ENCODE assay signal across 8 cellular contexts in the genomic region with DNA sequence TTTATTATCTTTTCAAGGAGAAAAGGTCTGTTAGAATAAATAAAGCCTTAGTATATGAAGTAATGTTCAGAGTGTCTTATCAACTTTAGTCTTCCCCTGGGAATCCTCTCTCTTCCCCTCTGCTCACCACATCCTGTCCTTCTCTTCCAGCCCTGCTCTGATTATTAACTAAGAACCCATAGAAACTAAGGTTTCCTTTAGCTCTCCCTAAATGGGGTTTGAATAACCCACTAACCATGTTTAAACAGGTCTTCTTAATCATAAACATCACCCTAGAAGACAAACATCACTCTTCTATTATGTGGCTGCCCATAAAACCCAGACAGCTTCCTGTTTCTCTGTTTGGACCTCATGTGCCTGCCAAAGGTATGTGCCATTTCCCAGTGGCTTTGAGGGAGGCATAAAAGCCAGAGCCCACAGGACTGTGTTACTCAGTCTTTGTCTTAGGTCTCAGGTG. TPM values are rescaled to one million over a fixed set of nuclear protein-coding genes. Genes with fewer than 3 reads are reported as not detected.
DNase-seq lines count a peak whose midpoint lies in the region; ATAC-seq, FAIRE-seq and TF ChIP-seq lines count a peak whose summit lies in the region.

No MANE protein-coding gene starts in this region.

- no peak overlapping the region for H2AK5ac ChIP-seq in neuronal stem cell (ENCODE audit: low read depth, low read length)

- no peak overlapping the region for H3K4me2 ChIP-seq in HepG2 (ENCODE audit: low read depth, low read length)
- H3K4me2 ChIP-seq in neuronal stem cell (ENCODE audit: insufficient read depth, low read length, poor library complexity, severe bottlenecking) = no peak overlapping the region

- no peaks in the 10 kb centered on the region for H3K79me1 ChIP-seq in neuronal stem cell (ENCODE audit: low read depth, low read length)

- no peaks in the 10 kb centered on the region for H3K9me3 ChIP-seq in HepG2 (ENCODE audit: low read length)
- H3K9me3 ChIP-seq in neuronal stem cell (replicated peaks in 1 of 2; ENCODE audit: control insufficient read depth in 2 of 2, insufficient read depth in 1 of 2, low read depth in 1 of 2, low read length in 2 of 2) = peaks cover 0 to 2% of the 10 kb centered on the region in 2 donors

- in situ Hi-C loops in T47D (cut with HindIII; ENCODE audit: low pct_unique_long_range_greater_than_20kb, low sequenced_read_pairs) (no loop called here), astrocyte of the spinal cord (cut with HindIII; ENCODE audit: low sequenced_read_pairs) (no loop called here), HepG2 (cut with HindIII; ENCODE audit: extremely low pct_ligation_motif_present, low pct_unique_long_range_greater_than_20kb) (no loop called here)

- no peaks in the 10 kb centered on the region for H3K79me2 ChIP-seq in HepG2 (ENCODE audit: insufficient read depth, low read length)

- no peak overlapping the region for H2BK12ac ChIP-seq in neuronal stem cell (ENCODE audit: low read length)

- BruUV-seq in MCF 10A (replicated peaks; lab: Mats Ljungman, UMichigan) (no TSS peak), HepG2 (replicated peaks; lab: Mats Ljungman, UMichigan) (no TSS peak)

- H3K27me3 ChIP-seq in HepG2 (ENCODE audit: control insufficient read depth in 1 of 2, insufficient read depth in 2 of 2, low read length in 2 of 2) (no peaks in the 10 kb centered on the region; a peak in 1 of 5 replicates), neuronal stem cell (ENCODE audit: control insufficient read depth in 3 of 3, insufficient read depth in 3 of 3, low read depth in 1 of 3, low read length in 3 of 3) (peaks cover 0 to 2% (median 0%) of the 10 kb centered on the region in 3 experiments)

- no peaks in the 10 kb centered on the region for H3K36me3 ChIP-seq in HepG2 (replicated peaks in 1 of 2; ENCODE audit: control insufficient read depth in 1 of 2, insufficient read depth in 2 of 2, low read length in 2 of 2)
- H3K36me3 ChIP-seq in neuronal stem cell (replicated peaks in 1 of 2; ENCODE audit: control insufficient read depth in 2 of 2, insufficient read depth in 2 of 2, low read length in 2 of 2) = no peaks in the 10 kb centered on the region

- H3K14ac ChIP-seq in neuronal stem cell (ENCODE audit: low read length) = no peak overlapping the region

- no peak overlapping the region for H2BK120ac ChIP-seq in neuronal stem cell (ENCODE audit: low read depth, low read length)

- H3K23ac ChIP-seq in neuronal stem cell (ENCODE audit: low read depth, low read length, poor library complexity) = no peak overlapping the region

- H4K8ac ChIP-seq in neuronal stem cell (ENCODE audit: low read depth, low read length) = no peak overlapping the region

- no peaks in the 10 kb centered on the region for H3K4me1 ChIP-seq in HepG2 (ENCODE audit: insufficient read depth, low read length)
- H3K4me1 ChIP-seq in neuronal stem cell (ENCODE audit: control insufficient read depth in 2 of 2, insufficient read depth in 1 of 2, low read depth in 1 of 2, low read length in 2 of 2) = no peaks in the 10 kb centered on the region

- TF ChIP-seq CTCF in MCF 10A (IDR thresholded peaks at IDR 0.05; ENCODE audit: unreplicated experiment) = no peak
- TF ChIP-seq CTCF in astrocyte of the spinal cord (IDR thresholded peaks at IDR 0.05; ENCODE audit: low read depth, low read length) = no peak
- TF ChIP-seq CTCF in HepG2 (CRISPR knock-in tag; IDR thresholded peaks at IDR 0.05) = no peak

- no peaks in the 10 kb centered on the region for H4K20me1 ChIP-seq in HepG2 (ENCODE audit: insufficient read depth, low read length)

- no peak overlapping the region for H3K4me3 Mint-ChIP-seq in MCF 10A (ENCODE audit: unreplicated experiment)

- H2BK15ac ChIP-seq in neuronal stem cell (ENCODE audit: low read length) = no peak overlapping the region

- CTCF ChIA-PET in MCF 10A (lab: Yijun Ruan, JAX) = interaction anchor here (1.0 to 2.0 kb wide), 2 partner anchors 51 to 106 kb away, joined by 3 to 5 read pairs; no protein-coding TSS in a partner anchor
- CTCF ChIA-PET in HepG2 (lab: Yijun Ruan, JAX; ENCODE audit: low intra/inter-chr PET ratio, low total read pairs) = no interaction called here

- FAIRE-seq in HepG2 (lab: Jason Lieb, UNC) = no peak

- TF ChIP-seq EP300 in HepG2 (IDR thresholded peaks at IDR 0.05; ENCODE audit: low read depth in 2 of 2, low read length in 2 of 2) (no peak), HepG2 (CRISPR knock-in tag; IDR thresholded peaks at IDR 0.05; ENCODE audit: borderline replicate concordance) (no peak)

- intact Hi-C loops in MCF 10A (cut with micrococcal nuclease) = no loop called here
- intact Hi-C loops in HepG2 (cut with micrococcal nuclease; ENCODE audit: unreplicated experiment) = no loop called here
- intact Hi-C loops in Right ventricle myocardium superior (cut with DNase I) = no loop called here

- H3K4ac ChIP-seq in neuronal stem cell (ENCODE audit: low read length) = no peak overlapping the region

- H3K27ac ChIP-seq in HepG2 (ENCODE audit: extremely low read length, insufficient read depth, low read length) = no peak overlapping the region
- no peak overlapping the region for H3K27ac ChIP-seq in neuronal stem cell (replicated peaks; ENCODE audit: low read length)

- ATAC-seq in HepG2 = no peak
- no peak for ATAC-seq in activated CD4-positive, CD25-positive, alpha-beta regulatory T cell treated with anti-CD3 and anti-CD28 coated beads, Interleukin-2, amount 50 U/mL, for 24 hours
- no peak for ATAC-seq in Right ventricle myocardium superior (ENCODE audit: poor library complexity)

- TF ChIP-seq POLR2A in HepG2 (IDR thresholded peaks at IDR 0.05; ENCODE audit: insufficient read depth in 1 of 2, low read depth in 2 of 2, low read length in 2 of 2) = no peak

- POLR2A ChIA-PET in MCF 10A (lab: Yijun Ruan, JAX) = no interaction called here
- POLR2A ChIA-PET in HepG2 (lab: Yijun Ruan, JAX) = no interaction called here

- H2BK5ac ChIP-seq in neuronal stem cell (ENCODE audit: low read length) = no peak overlapping the region

- no peak overlapping the region for H3K4me3 ChIP-seq in astrocyte of the spinal cord (ENCODE audit: low read depth, low read length)
- no peak overlapping the region for H3K4me3 ChIP-seq in HepG2 (replicated peaks in 1 of 3; ENCODE audit: insufficient read depth in 1 of 3, low read depth in 2 of 3, low read length in 3 of 3)
- H3K4me3 ChIP-seq in neuronal stem cell (ENCODE audit: low read length in 2 of 2) = no peak overlapping the region

- no peaks in the 10 kb centered on the region for H3K36me3 Mint-ChIP-seq in MCF 10A (ENCODE audit: insufficient read depth, unreplicated experiment)

- H3K9me3 Mint-ChIP-seq in MCF 10A (ENCODE audit: unreplicated experiment) = no peaks in the 10 kb centered on the region

- H3K18ac ChIP-seq in neuronal stem cell (ENCODE audit: low read length) = no peak overlapping the region

- DNase-seq in T47D (ENCODE audit: low read depth in 1 of 2, low spot score in 1 of 2) (peak; percentile 28 to 49), MCF 10A (ENCODE audit: unreplicated experiment) (no peak), HT1080 (ENCODE audit: low read depth) (peak; percentile 94), astrocyte of the spinal cord (ENCODE audit: low read depth, low spot score) (peak; percentile 63), HepG2 (ENCODE audit: low spot score) (no peak), Right ventricle myocardium superior (no peak), neuronal stem cell (ENCODE audit: low spot score) (no peak)

- H3K27me3 Mint-ChIP-seq in MCF 10A (ENCODE audit: insufficient read depth, unreplicated experiment) = peaks cover 21% of the 10 kb centered on the region

- no peak overlapping the region for H4K91ac ChIP-seq in neuronal stem cell (ENCODE audit: low read depth, low read length, poor library complexity)

- H3K4me1 Mint-ChIP-seq in MCF 10A (ENCODE audit: insufficient read depth, unreplicated experiment) = peaks cover 13% of the 10 kb centered on the region

- H2AFZ ChIP-seq in HepG2 (ENCODE audit: low read length) (no peak overlapping the region), neuronal stem cell (ENCODE audit: low read length) (no peak overlapping the region)

- no peak for TF ChIP-seq RAD21 in HepG2 (CRISPR knock-in tag; IDR thresholded peaks at IDR 0.05)

- H3K9ac ChIP-seq in HepG2 (ENCODE audit: insufficient read depth, low read depth, low read length) = no peak overlapping the region
- H3K9ac ChIP-seq in neuronal stem cell (ENCODE audit: low read depth, low read length, poor library complexity) = no peak overlapping the region

- no peak overlapping the region for H3K27ac Mint-ChIP-seq in MCF 10A (ENCODE audit: low read depth, unreplicated experiment)

RNA-seq across cellular contexts. Expression of gene SLC14A1, which starts 50.1 kb away (rescaled TPM):
- total RNA-seq in MCF 10A (2022) (not detected in 2 replicates), HepG2 (2016; rRNA removed; fragmentation: Illumina TruSeq; extraction: Trizol) (not detected in 2 replicates), Right ventricle myocardium superior (32.8 TPM)
- total RNA-seq in HT1080 (2014; rRNA removed; shearing (Covaris generic)) = 37.6 and 44.9 TPM in 2 replicates
- 45.7 and 52.5 TPM in 2 replicates for polyA plus RNA-seq in HT1080 (2015; cell fraction: cytosol; rRNA removed)
- 54.0 and 56.2 TPM in 2 replicates for polyA plus RNA-seq in HT1080 (2015; cell fraction: nucleus; rRNA removed)
- not detected in 2 replicates for total RNA-seq in HepG2 (2016; cell fraction: cytosol; rRNA removed; fragmentation: Illumina TruSeq; extraction: Trizol; ENCODE audit: low read depth)
- not detected in 2 replicates for total RNA-seq in HepG2 (2016; cell fraction: insoluble cytoplasmic fraction; rRNA removed; fragmentation: Illumina TruSeq; extraction: Trizol)
- total RNA-seq in HepG2 (2016; cell fraction: membrane; rRNA removed; fragmentation: Illumina TruSeq; extraction: Trizol) = not detected in 2 replicates
- total RNA-seq in HepG2 (2016; cell fraction: nucleus; rRNA removed; fragmentation: Illumina TruSeq; extraction: Trizol) = not detected in 2 replicates
- not detected in 2 replicates for polyA plus RNA-seq in HepG2 (2011; rRNA removed)
- polyA plus RNA-seq in HepG2 (2011; cell fraction: cytosol; rRNA removed) = not detected in 2 replicates
- polyA plus RNA-seq in HepG2 (2011; cell fraction: nucleus; rRNA removed) = not detected in 2 replicates
- not detected in 2 replicates for polyA plus RNA-seq in HepG2 (2012)
- polyA plus RNA-seq in HepG2 (2016; cell fraction: cytosol; fragmentation: Illumina TruSeq; extraction: Trizol; ENCODE audit: low read depth) = not detected in 2 replicates
- not detected in 2 replicates for polyA plus RNA-seq in HepG2 (2016; cell fraction: insoluble cytoplasmic fraction; fragmentation: Illumina TruSeq; extraction: Trizol; ENCODE audit: low read depth)
- polyA plus RNA-seq in HepG2 (2016; cell fraction: membrane; fragmentation: Illumina TruSeq; extraction: Trizol; ENCODE audit: low read depth) = not detected in 2 replicates
- not detected in 2 replicates for polyA plus RNA-seq in HepG2 (2016; cell fraction: nucleus; fragmentation: Illumina TruSeq; extraction: Trizol; ENCODE audit: insufficient read depth, low read depth)
- not detected in 2 replicates for polyA minus RNA-seq in HepG2 (2011; rRNA and poly(A)+ RNA removed; ENCODE audit: low replicate concordance)
- not detected in 2 replicates for polyA minus RNA-seq in HepG2 (2011; cell fraction: cytosol; rRNA and poly(A)+ RNA removed)
- polyA minus RNA-seq in HepG2 (2011; cell fraction: nucleus; rRNA and poly(A)+ RNA removed) = not detected in 2 replicates
- polyA plus RNA-seq in neuronal stem cell (2013, experiment 1 of 2) = not detected
- not detected for polyA plus RNA-seq in neuronal stem cell (2013, experiment 2 of 2)

RNA-seq across cellular contexts. Expression of gene SIGLEC15, which starts 51.4 kb away (rescaled TPM):
- total RNA-seq in MCF 10A (2022) = not detected in 2 replicates
- total RNA-seq in HT1080 (2014; rRNA removed; shearing (Covaris generic)) = 7.5 and 9.1 TPM in 2 replicates
- 13.8 and 17.7 TPM in 2 replicates for polyA plus RNA-seq in HT1080 (2015; cell fraction: cytosol; rRNA removed)
- 12.7 and 15.3 TPM in 2 replicates for polyA plus RNA-seq in HT1080 (2015; cell fraction: nucleus; rRNA removed)
- not detected in 2 replicates for total RNA-seq in HepG2 (2016; rRNA removed; fragmentation: Illumina TruSeq; extraction: Trizol)
- total RNA-seq in HepG2 (2016; cell fraction: cytosol; rRNA removed; fragmentation: Illumina TruSeq; extraction: Trizol; ENCODE audit: low read depth) = not detected in 2 replicates
- not detected in 2 replicates for total RNA-seq in HepG2 (2016; cell fraction: insoluble cytoplasmic fraction; rRNA removed; fragmentation: Illumina TruSeq; extraction: Trizol)
- not detected in 2 replicates for total RNA-seq in HepG2 (2016; cell fraction: membrane; rRNA removed; fragmentation: Illumina TruSeq; extraction: Trizol)
- total RNA-seq in HepG2 (2016; cell fraction: nucleus; rRNA removed; fragmentation: Illumina TruSeq; extraction: Trizol) = not detected in 2 replicates
- polyA plus RNA-seq in HepG2 (2011; rRNA removed) = not detected in 2 replicates
- not detected in 2 replicates for polyA plus RNA-seq in HepG2 (2011; cell fraction: cytosol; rRNA removed)
- polyA plus RNA-seq in HepG2 (2011; cell fraction: nucleus; rRNA removed) = not detected in 2 replicates
- not detected in 2 replicates for polyA plus RNA-seq in HepG2 (2012)
- not detected in 2 replicates for polyA plus RNA-seq in HepG2 (2016; cell fraction: cytosol; fragmentation: Illumina TruSeq; extraction: Trizol; ENCODE audit: low read depth)
- polyA plus RNA-seq in HepG2 (2016; cell fraction: insoluble cytoplasmic fraction; fragmentation: Illumina TruSeq; extraction: Trizol; ENCODE audit: low read depth) = not detected in 2 replicates
- polyA plus RNA-seq in HepG2 (2016; cell fraction: membrane; fragmentation: Illumina TruSeq; extraction: Trizol; ENCODE audit: low read depth) = not detected in 2 replicates
- not detected in 2 replicates for polyA plus RNA-seq in HepG2 (2016; cell fraction: nucleus; fragmentation: Illumina TruSeq; extraction: Trizol; ENCODE audit: insufficient read depth, low read depth)
- polyA minus RNA-seq in HepG2 (2011; rRNA and poly(A)+ RNA removed; ENCODE audit: low replicate concordance) = not detected in 2 replicates
- polyA minus RNA-seq in HepG2 (2011; cell fraction: cytosol; rRNA and poly(A)+ RNA removed) = not detected in 2 replicates
- polyA minus RNA-seq in HepG2 (2011; cell fraction: nucleus; rRNA and poly(A)+ RNA removed) = not detected in 2 replicates
- not detected for total RNA-seq in Right ventricle myocardium superior
- polyA plus RNA-seq in neuronal stem cell (2013, experiment 1 of 2) = not detected
- polyA plus RNA-seq in neuronal stem cell (2013, experiment 2 of 2) = not detected

Comparison
In these comparisons a context has a peak if more than half of its experiments do, and no peak if none do; other contexts are left out.
1. DNase-seq: peak in T47D (2 of 2), HT1080 (single experiment) and astrocyte of the spinal cord (single experiment); none in MCF 10A (single experiment), HepG2 (single experiment), Right ventricle myocardium superior (single experiment) and neuronal stem cell (single experiment).
2. RNA of gene SLC14A1, which starts 50.1 kb away (total RNA-seq): 37.6 to 44.9 TPM in HT1080 and 32.8 TPM in Right ventricle myocardium superior (single experiment); not detected in MCF 10A and not detected in HepG2; every median in the first group is over 10 times any median in the second.